ENCODE assay signal across 1 cellular context in genomic region chr11:65486570-65487466, GRCh38.
TF ChIP-seq lines count a peak whose summit lies in the region.

No MANE protein-coding gene starts in this region.

TF ChIP-seq in HCT116, 20 proteins besides CTCF, POLR2A, EP300 and RAD21 (continued from another document):
- no peak for TF ChIP-seq POLR2AphosphoS5 (IDR thresholded peaks at IDR 0.05; ENCODE audit: low read depth, low read length)
- TF ChIP-seq FOSL1 (IDR thresholded peaks at IDR 0.05; ENCODE audit: low read depth): no peak
- TF ChIP-seq EZH2 (IDR thresholded peaks at IDR 0.05): no peak
- no peak for TF ChIP-seq ZFX (IDR thresholded peaks at IDR 0.05)
- no peak for TF ChIP-seq ATF3 (IDR thresholded peaks at IDR 0.05)
- no peak for TF ChIP-seq SRF (IDR thresholded peaks at IDR 0.05; ENCODE audit: low read depth)
